In the genomic region with DNA sequence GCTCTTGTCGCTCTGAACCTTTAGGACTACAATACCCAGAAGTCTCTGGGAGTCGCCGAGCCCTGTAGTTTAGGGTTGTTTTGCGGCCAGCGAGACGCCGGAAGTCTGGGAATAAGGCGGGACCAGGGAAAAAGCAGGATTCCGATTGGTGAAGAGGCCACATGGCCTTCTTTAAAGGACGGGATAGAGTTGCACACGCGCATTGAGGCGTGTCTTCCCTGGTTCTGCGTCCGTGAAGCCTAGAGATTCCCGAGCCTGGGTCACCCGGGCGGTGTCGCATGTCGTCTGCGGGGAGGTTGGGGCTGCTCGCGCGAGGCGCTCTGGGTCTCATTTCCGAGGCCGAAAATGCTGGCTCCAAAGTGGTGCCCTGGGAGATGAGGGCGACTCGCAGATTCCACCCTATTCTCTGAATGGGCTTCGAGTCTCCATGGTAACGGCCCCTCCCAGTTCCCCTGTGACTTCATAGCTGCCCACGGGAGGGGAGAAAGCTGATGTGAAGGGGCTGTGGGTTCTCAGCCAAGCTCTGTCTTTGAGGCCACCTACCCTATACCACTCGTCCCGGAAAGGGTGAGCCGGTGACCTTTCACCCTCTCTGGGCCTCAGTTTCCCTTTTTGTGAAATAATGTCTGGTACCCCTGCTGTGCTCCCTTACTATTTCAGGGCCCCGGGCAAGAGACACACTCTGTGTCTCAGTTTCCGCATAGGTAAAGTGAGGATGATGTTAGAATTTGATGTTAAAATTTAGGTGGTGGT, we compare ENCODE assay signal across 8 cellular contexts. TPM values are rescaled to one million over a fixed set of nuclear protein-coding genes. Genes with fewer than 3 reads are reported as not detected.
DNase-seq lines count a peak whose midpoint lies in the region; ATAC-seq and TF ChIP-seq lines count a peak whose summit lies in the region.

No MANE protein-coding gene starts in this region.

- H3K79me2 ChIP-seq in hepatocyte = peaks cover 5% of the 10 kb centered on the region

- H3K4me1 ChIP-seq in hepatocyte (ENCODE audit: insufficient read depth) (peaks cover 7% of the 10 kb centered on the region), rectal smooth muscle tissue (ENCODE audit: control insufficient read depth, insufficient read depth, low read length) (peaks cover 6% of the 10 kb centered on the region), aorta (ENCODE audit: control insufficient read depth in 1 of 2, insufficient read depth in 2 of 2, low read length in 2 of 2) (no peaks in the 10 kb centered on the region)

- H4K20me1 ChIP-seq in hepatocyte (ENCODE audit: insufficient read depth, poor library complexity, severe bottlenecking) = no peaks in the 10 kb centered on the region

- no peak for TF ChIP-seq CTCF in hepatocyte (IDR thresholded peaks at IDR 0.05; ENCODE audit: poor library complexity)

- H3K27ac ChIP-seq in hepatocyte (peak overlapping the region; percentile 97), rectal smooth muscle tissue (ENCODE audit: low read depth, low read length) (peak overlapping the region; percentile 100), aorta (ENCODE audit: low read depth in 1 of 2, low read length in 2 of 2) (peak overlapping the region in 1 of 2 donors; percentile 93)

- DNase-seq in NCI-H2029 treated with DMSO at 0.1 percent for 48 hours (lab: John Stamatoyannopoulos, UW) (peak; percentile 98), T1000 (lab: John Stamatoyannopoulos, UW) (peak; percentile 92), astrocyte of the hippocampus (ENCODE audit: low read depth, low spot score) (peak; percentile 99), hepatocyte (ENCODE audit: low spot score) (peak; percentile 97), aorta (peak; percentile 95 to 96)

- H3K9me3 ChIP-seq in hepatocyte (ENCODE audit: low read depth) = no peaks in the 10 kb centered on the region
- no peaks in the 10 kb centered on the region for H3K9me3 ChIP-seq in aorta (ENCODE audit: control insufficient read depth, low read length)

- H3K27me3 ChIP-seq in hepatocyte = no peaks in the 10 kb centered on the region
- H3K27me3 ChIP-seq in rectal smooth muscle tissue (ENCODE audit: control insufficient read depth, insufficient read depth, low read length) = no peaks in the 10 kb centered on the region
- H3K27me3 ChIP-seq in aorta (ENCODE audit: control insufficient read depth in 1 of 2, insufficient read depth in 2 of 2, low read length in 1 of 2) = no peaks in the 10 kb centered on the region

- intact Hi-C loops in aorta (cut with DNase I) = loop anchor here in 1 of 2 donors (5.0 to 10.0 kb wide), 3 partner anchors 52 to 210 kb away; a partner anchor contains a TSS

- H2AFZ ChIP-seq in hepatocyte = peak overlapping the region; percentile 38

- ATAC-seq in GM18508 (IDR thresholded peaks at IDR 0.05; ENCODE audit: insufficient read depth, unreplicated experiment) = peak; percentile 70
- ATAC-seq in HG03025 (IDR thresholded peaks at IDR 0.05; ENCODE audit: low FRiP score, unreplicated experiment) = peak; percentile 87
- ATAC-seq in aorta (ENCODE audit: low FRiP score) = peak; percentile 96

- peak overlapping the region; percentile 77 for H3K4me2 ChIP-seq in hepatocyte

- 7% methylated on average over 37 of the region's 37 CpGs for WGBS in hepatocyte (ENCODE audit: low lambda C conversion rate, missing lambda C conversion rate)
- 1 to 2% methylated on average over 37 of the region's 37 CpGs for WGBS in aorta, 2 donors

- H3K4me3 ChIP-seq in hepatocyte (peak overlapping the region; percentile 22), rectal smooth muscle tissue (ENCODE audit: low read length) (peak overlapping the region; percentile 94), aorta (ENCODE audit: low read length in 2 of 2) (peak overlapping the region; percentile 7 to 64)

- peak overlapping the region; percentile 36 for H3K9ac ChIP-seq in rectal smooth muscle tissue (ENCODE audit: low read length)

- H3K36me3 ChIP-seq in hepatocyte (replicated peaks; ENCODE audit: insufficient read depth, low read depth) (no peaks in the 10 kb centered on the region), rectal smooth muscle tissue (ENCODE audit: control insufficient read depth, insufficient read depth, low read length) (no peaks in the 10 kb centered on the region), aorta (ENCODE audit: control insufficient read depth in 1 of 2, insufficient read depth in 2 of 2, low read length in 1 of 2) (peaks cover 3% of the 10 kb centered on the region in 2 donors)

- no peaks in the 10 kb centered on the region for H3K9me2 ChIP-seq in hepatocyte (replicated peaks; ENCODE audit: insufficient read depth)

RNA-seq across cellular contexts. Expression of a gene that starts 0.6 kb away (rescaled TPM):
- total RNA-seq in hepatocyte = 7.0 and 10.6 TPM in 2 replicates
- polyA plus RNA-seq in hepatocyte = 4.9 and 7.3 TPM in 2 replicates
- 10 to 100 TPM; 10.2 to 13.8 TPM for total RNA-seq in aorta
- polyA plus RNA-seq in aorta = 1 to 10 TPM; 1.7 to 7.8 TPM

RNA-seq across cellular contexts. Expression of a gene that starts 42.7 kb away (rescaled TPM):
- total RNA-seq in hepatocyte (not detected in 2 replicates), aorta (not detected)
- polyA plus RNA-seq in hepatocyte (1.3 TPM in 1 of 2 replicates, not detected in the other), aorta (not detected)

Comparison
In these comparisons a context has a peak if more than half of its experiments do, and no peak if none do; other contexts are left out.
1. H3K4me3 ChIP-seq: peak in every context shown above with its lines; median percentile 94 in rectal smooth muscle tissue; 36 in aorta; 22 in hepatocyte.